In genomic region chr2:131528981-131529863, GRCh38 we compare ENCODE assay signal across 11 cellular contexts. TPM values are rescaled to one million over a fixed set of nuclear protein-coding genes. Genes with fewer than 3 reads are reported as not detected.
A peak's percentile ranks its signal among the peaks of the same experiment; 100 is the strongest.
DNase-seq lines count a peak whose midpoint lies in the region; ATAC-seq and TF ChIP-seq lines count a peak whose summit lies in the region.
"Not testable (repeated sequence)": the region's sequence is repeated elsewhere in the genome, so short reads cannot be mapped to it uniquely, and the experiment has no call there.
"Had no signal": no experiment of that assay in that cellular context is flagged by ENCODE, and none has a peak within 500 bp of the region (broad histone marks: within the 10 kb centered on the region; RNA-seq: fewer than 3 reads in every experiment).

No MANE protein-coding gene starts in this region.

- H3K4me2 ChIP-seq in mesendoderm (ENCODE audit: low read length), result not testable (repeated sequence)

- not testable (repeated sequence) for H3K18ac ChIP-seq in mesendoderm (ENCODE audit: low read length)

- peak; percentile 39 for ATAC-seq in GM19397 (IDR thresholded peaks at IDR 0.05; ENCODE audit: unreplicated experiment)
- peak; percentile 44 for ATAC-seq in HG02759 (IDR thresholded peaks at IDR 0.05; ENCODE audit: unreplicated experiment)
- ATAC-seq in HG03520 (IDR thresholded peaks at IDR 0.05; ENCODE audit: unreplicated experiment), result peak; percentile 56
- ATAC-seq in stimulated activated naive B cell treated with anti-CD40 and anti-IgM and Interleukin-4, amounts not matched to agents 10 μg/mL and 1 μg/mL and 100 μg/mL, for 72 hours (replicated peaks), result peak; percentile 75 to 81

- TF ChIP-seq CTCF in GM06990 (IDR thresholded peaks at IDR 0.05; ENCODE audit: insufficient read depth, low read length, poor library complexity, severe bottlenecking), result not testable (repeated sequence)

- not testable (repeated sequence) for H3K23ac ChIP-seq in mesendoderm (ENCODE audit: low read length)

- not testable (repeated sequence) for H3K27me3 Mint-ChIP-seq in activated CD4-positive, alpha-beta T cell treated with anti-CD3 and anti-CD28 coated beads, Interleukin-2, amount 10 ng/mL, durations not matched to agents 24 days and 14 days; stimulated activated naive B cell treated with anti-CD40 and anti-IgM and Interleukin-4, amounts not matched to agents 10 μg/mL and 1 μg/mL and 100 μg/mL, for 72 hours

- no CpG with 5 or more reads among the region's 26 CpGs for WGBS in mesendoderm (ENCODE audit: extremely low coverage, insufficient coverage, low lambda C conversion rate)

- peak overlapping the region; percentile 65 for H3K4me3 ChIP-seq in GM06990 (replicated peaks; ENCODE audit: low read depth, low read length)
- H3K4me3 ChIP-seq in mesendoderm (ENCODE audit: low read length), result not testable (repeated sequence)

- not testable (repeated sequence) for H2BK5ac ChIP-seq in mesendoderm (ENCODE audit: low read length)

- H3K27ac Mint-ChIP-seq in activated CD4-positive, alpha-beta T cell treated with anti-CD3 and anti-CD28 coated beads, Interleukin-2, amount 10 ng/mL, durations not matched to agents 24 days and 14 days, result peak overlapping the region; percentile 10
- peak overlapping the region; percentile 84 for H3K27ac Mint-ChIP-seq in stimulated activated naive B cell treated with anti-CD40 and anti-IgM and Interleukin-4, amounts not matched to agents 10 μg/mL and 1 μg/mL and 100 μg/mL, for 72 hours

- H4K5ac ChIP-seq in mesendoderm (ENCODE audit: low read length), result not testable (repeated sequence)

- DNase-seq in GM06990 (ENCODE audit: extremely low read depth, insufficient read length) (peak; percentile 68), ecto neural progenitor cell (ENCODE audit: low spot score) (peak; percentile 47), mesendoderm (peak; percentile 8)
- not testable (repeated sequence) for DNase-seq in activated CD4-positive, alpha-beta T cell treated with anti-CD3 and anti-CD28 coated beads, Interleukin-2, amount 10 ng/mL, durations not matched to agents 24 days and 14 days
- DNase-seq in stimulated activated naive B cell treated with anti-CD40 and anti-IgM and Interleukin-4, amounts not matched to agents 10 μg/mL and 1 μg/mL and 100 μg/mL, for 72 hours, result peak; percentile 26

- not testable (repeated sequence) for H2BK15ac ChIP-seq in mesendoderm (replicated peaks; ENCODE audit: low read depth)

- H3K27me3 ChIP-seq in GM06990 (replicated peaks; ENCODE audit: control insufficient read depth, insufficient read depth, low read length); mesendoderm (ENCODE audit: insufficient read depth, low read length, poor library complexity): not testable (repeated sequence)

- not testable (repeated sequence) for H3K4ac ChIP-seq in mesendoderm (ENCODE audit: low read depth, low read length)

- not testable (repeated sequence) for H4K8ac ChIP-seq in mesendoderm (ENCODE audit: low read depth, low read length)

- H3K79me1 ChIP-seq in mesendoderm (ENCODE audit: low read length), result not testable (repeated sequence)

- not testable (repeated sequence) for H3K36me3 Mint-ChIP-seq in activated CD4-positive, alpha-beta T cell treated with anti-CD3 and anti-CD28 coated beads, Interleukin-2, amount 10 ng/mL, durations not matched to agents 24 days and 14 days (ENCODE audit: low read depth); stimulated activated naive B cell treated with anti-CD40 and anti-IgM and Interleukin-4, amounts not matched to agents 10 μg/mL and 1 μg/mL and 100 μg/mL, for 72 hours

- H3K56ac ChIP-seq in mesendoderm (ENCODE audit: low read length), result peak overlapping the region; percentile 1

- H3K27ac ChIP-seq in mesendoderm (ENCODE audit: low read depth, low read length), result not testable (repeated sequence)

- intact Hi-C loops in activated CD4-positive, alpha-beta T cell treated with anti-CD3 and anti-CD28 coated beads, Interleukin-2, amount 10 ng/mL, durations not matched to agents 24 days and 14 days (cut with micrococcal nuclease), result not testable (repeated sequence)

- H3K36me3 ChIP-seq in GM06990 (ENCODE audit: control insufficient read depth, insufficient read depth, low read length); mesendoderm (ENCODE audit: control insufficient read depth, insufficient read depth, low read length): not testable (repeated sequence)

- not testable (repeated sequence) for H3K79me2 ChIP-seq in mesendoderm (ENCODE audit: control insufficient read depth, insufficient read depth, low read length)

- H2AK5ac ChIP-seq in mesendoderm (ENCODE audit: low read length), result not testable (repeated sequence)

- H3K4me3 Mint-ChIP-seq in activated CD4-positive, alpha-beta T cell treated with anti-CD3 and anti-CD28 coated beads, Interleukin-2, amount 10 ng/mL, durations not matched to agents 24 days and 14 days, result peak overlapping the region; percentile 74
- peak overlapping the region; percentile 78 to 79 for H3K4me3 Mint-ChIP-seq in stimulated activated naive B cell treated with anti-CD40 and anti-IgM and Interleukin-4, amounts not matched to agents 10 μg/mL and 1 μg/mL and 100 μg/mL, for 72 hours

- H3K4me1 Mint-ChIP-seq in activated CD4-positive, alpha-beta T cell treated with anti-CD3 and anti-CD28 coated beads, Interleukin-2, amount 10 ng/mL, durations not matched to agents 24 days and 14 days, result peaks cover 11% of the 10 kb centered on the region
- H3K4me1 Mint-ChIP-seq in stimulated activated naive B cell treated with anti-CD40 and anti-IgM and Interleukin-4, amounts not matched to agents 10 μg/mL and 1 μg/mL and 100 μg/mL, for 72 hours, result peaks cover 7 to 21% of the 10 kb centered on the region in 2 donors

- H3K9me3 Mint-ChIP-seq in activated CD4-positive, alpha-beta T cell treated with anti-CD3 and anti-CD28 coated beads, Interleukin-2, amount 10 ng/mL, durations not matched to agents 24 days and 14 days; stimulated activated naive B cell treated with anti-CD40 and anti-IgM and Interleukin-4, amounts not matched to agents 10 μg/mL and 1 μg/mL and 100 μg/mL, for 72 hours: not testable (repeated sequence)

- H2BK120ac ChIP-seq in mesendoderm (ENCODE audit: low read depth, low read length), result not testable (repeated sequence)

- H3K4me1 ChIP-seq in mesendoderm (ENCODE audit: control insufficient read depth, low read depth, low read length), result not testable (repeated sequence)

- H3K9ac ChIP-seq in mesendoderm (ENCODE audit: low read length), result not testable (repeated sequence)

RNA-seq across cellular contexts. Expression of gene CCDC74A, which starts 1.5 kb away (rescaled TPM):
- 1.5 and 2.3 TPM in 2 replicates for total RNA-seq in activated CD4-positive, alpha-beta T cell treated with anti-CD3 and anti-CD28 coated beads, Interleukin-2, amount 10 ng/mL, durations not matched to agents 24 days and 14 days
- polyA plus RNA-seq in mesendoderm (2013, experiment 1 of 2), result 12.1 TPM
- 11.4 TPM for polyA plus RNA-seq in mesendoderm (2013, experiment 2 of 2)

RNA-seq across cellular contexts. Expression of gene MZT2A, which starts 37.0 kb away (rescaled TPM):
- total RNA-seq in activated CD4-positive, alpha-beta T cell treated with anti-CD3 and anti-CD28 coated beads, Interleukin-2, amount 10 ng/mL, durations not matched to agents 24 days and 14 days, result 108 and 110 TPM in 2 replicates
- 204 TPM for polyA plus RNA-seq in mesendoderm (2013, experiment 1 of 2)
- polyA plus RNA-seq in mesendoderm (2013, experiment 2 of 2), result 192 TPM

RNA-seq across cellular contexts. Expression of gene TUBA3D, which starts 53.3 kb away (rescaled TPM):
- total RNA-seq in activated CD4-positive, alpha-beta T cell treated with anti-CD3 and anti-CD28 coated beads, Interleukin-2, amount 10 ng/mL, durations not matched to agents 24 days and 14 days, result not detected in 2 replicates
- polyA plus RNA-seq in mesendoderm (2013, experiment 1 of 2), result 0.17 TPM
- polyA plus RNA-seq in mesendoderm (2013, experiment 2 of 2), result 0.32 TPM
- total RNA-seq: activated CD8-positive, alpha-beta memory T cell treated with anti-CD3 and anti-CD28 coated beads for 36 hours; HT-29; lung had no signal
